ENCODE assay signal across 8 cellular contexts in genomic region chr4:1721003-1721665, GRCh38. TPM values are rescaled to one million over a fixed set of nuclear protein-coding genes. Genes with fewer than 3 reads are reported as not detected.
DNase-seq lines count a peak whose midpoint lies in the region; ATAC-seq, FAIRE-seq and TF ChIP-seq lines count a peak whose summit lies in the region.

Gene TACC3 (plus strand): TSS chr4:1721521. CDS start chr4:1723422, 1,901 bp downstream.
Gene TMEM129 (minus strand): TSS chr4:1721323. CDS start chr4:1720837, 486 bp downstream.

- H3K36me3 Mint-ChIP-seq in Caco-2 (ENCODE audit: insufficient read depth, unreplicated experiment), result peaks cover 77% of the 10 kb centered on the region

- ATAC-seq in GM21381 (IDR thresholded peaks at IDR 0.05; ENCODE audit: unreplicated experiment), result peak; percentile 69

- H3K4me1 ChIP-seq in Caco-2, result peaks cover 6% of the 10 kb centered on the region; the same call in 1 of the 2 replicates
- H3K4me1 ChIP-seq in effector memory CD4-positive, alpha-beta T cell (ENCODE audit: control insufficient read depth, insufficient read depth, low read length, poor library complexity, severe bottlenecking), result peaks cover 43% of the 10 kb centered on the region

- peak within 1 kb of the TSS; percentile 76 for H3K27ac ChIP-seq in effector memory CD4-positive, alpha-beta T cell (ENCODE audit: insufficient read depth, low read length, poor library complexity, severe bottlenecking)

- peak within 1 kb of the TSS; percentile 95 for H3K4me3 ChIP-seq in Caco-2 (ENCODE audit: low read depth, low read length)
- H3K4me3 ChIP-seq in effector memory CD4-positive, alpha-beta T cell (ENCODE audit: insufficient read depth, low read depth, low read length, poor library complexity, severe bottlenecking), result peak within 1 kb of the TSS; percentile 56

- BruUV-seq in Caco-2 (replicated peaks; lab: Mats Ljungman, UMichigan), result no TSS peak

- FAIRE-seq in HTR-8/SVneo (lab: Jason Lieb, UNC), result peak; percentile 94

- intact Hi-C loops in Caco-2 (cut with micrococcal nuclease; ENCODE audit: unreplicated experiment), result loop anchor here (1.0 kb wide), 3 partner anchors 8 to 135 kb away; partner anchors contain the start of gene LETM1

- peaks cover 5% of the 10 kb centered on the region; the same call in 1 of the 2 replicates for H3K36me3 ChIP-seq in Caco-2 (ENCODE audit: control insufficient read depth, insufficient read depth, low read length)
- peaks cover 14% of the 10 kb centered on the region for H3K36me3 ChIP-seq in effector memory CD4-positive, alpha-beta T cell (ENCODE audit: control insufficient read depth, insufficient read depth, low read length)

- H3K4me1 Mint-ChIP-seq in Caco-2 (ENCODE audit: low read depth, unreplicated experiment), result peaks cover 11% of the 10 kb centered on the region

- CTCF ChIA-PET in Caco-2 (lab: Charles Lee), result interaction anchor here (0.6 to 1.6 kb wide), 7 partner anchors 9 to 37 kb away, joined by 3 to 16 read pairs (median 5); partner anchors contain the start of gene SLBP

- TF ChIP-seq CTCF in Caco-2 (IDR thresholded peaks at IDR 0.05; ENCODE audit: insufficient read depth in 1 of 2, low read depth in 1 of 2, low read length in 1 of 2, severe bottlenecking in 1 of 2, unreplicated experiment in 1 of 2), result no peak

- DNase-seq in Caco-2, result peak; percentile 98
- DNase-seq in HTR-8/SVneo (ENCODE audit: insufficient read length, low spot score), result peak; percentile 96
- peak; percentile 93 for DNase-seq in NOMO-1 treated with DMSO at 0.1 percent for 48 hours (lab: John Stamatoyannopoulos, UW; ENCODE audit: unreplicated experiment)
- peak; percentile 80 to 91 for DNase-seq in activated CD8-positive, alpha-beta memory T cell treated with anti-CD3 and anti-CD28 coated beads for 4 hours (ENCODE audit: low read depth in 2 of 2)
- DNase-seq in effector memory CD4-positive, alpha-beta T cell, result peak; percentile 95 to 96 (median 95)
- DNase-seq in medulla oblongata (ENCODE audit: extremely low spot score), result peak; percentile 96
- DNase-seq in stimulated activated CD8-positive, alpha-beta memory T cell treated with anti-CD3 and anti-CD28 coated beads, Interleukin-12 subunit alpha, Interleukin-12 subunit beta, amount 100 ng/mL, for 1 hour (ENCODE audit: low read depth), result peak; percentile 86

- peak within 1 kb of the TSS; percentile 99 for H3K4me3 Mint-ChIP-seq in Caco-2 (ENCODE audit: unreplicated experiment)

- H3K9me3 Mint-ChIP-seq in Caco-2 (ENCODE audit: unreplicated experiment), result no peaks in the 10 kb centered on the region

- H3K27ac Mint-ChIP-seq in Caco-2 (ENCODE audit: unreplicated experiment), result peak within 1 kb of the TSS; percentile 94

- H3K27me3 Mint-ChIP-seq in Caco-2 (ENCODE audit: insufficient read depth, unreplicated experiment), result no peaks in the 10 kb centered on the region

- H3K27me3 ChIP-seq in Caco-2 (replicated peaks; ENCODE audit: control insufficient read depth, insufficient read depth, low read length), result no peaks in the 10 kb centered on the region
- H3K27me3 ChIP-seq in effector memory CD4-positive, alpha-beta T cell (replicated peaks; ENCODE audit: control insufficient read depth, insufficient read depth, low read length, poor library complexity, severe bottlenecking), result no peaks in the 10 kb centered on the region

- POLR2A ChIA-PET in Caco-2 (lab: Charles Lee), result interaction anchor here (0.5 to 2.0 kb wide), 13 partner anchors 9 to 541 kb away, joined by 3 to 42 read pairs (median 3); partner anchors contain the start of genes SLBP and UVSSA

- no peaks in the 10 kb centered on the region for H3K9me3 ChIP-seq in Caco-2
- H3K9me3 ChIP-seq in effector memory CD4-positive, alpha-beta T cell (ENCODE audit: control insufficient read depth, low read length), result no peaks in the 10 kb centered on the region

RNA-seq across cellular contexts. Expression of gene TACC3, which starts in this region (rescaled TPM):
- total RNA-seq in Caco-2 (2022), result 104 and 106 TPM in 2 replicates

RNA-seq across cellular contexts. Expression of gene TMEM129, which starts in this region (rescaled TPM):
- 36.5 and 39.0 TPM in 2 replicates for total RNA-seq in Caco-2 (2022)

Comparison
In these comparisons a context has a peak if more than half of its experiments do, and no peak if none do; other contexts are left out.
1. Peak in every context shown above with its lines: DNase-seq, ATAC-seq, H3K4me3 ChIP-seq and H3K27ac ChIP-seq.